6 cellular contexts compared by ENCODE assay signal in the genomic region with DNA sequence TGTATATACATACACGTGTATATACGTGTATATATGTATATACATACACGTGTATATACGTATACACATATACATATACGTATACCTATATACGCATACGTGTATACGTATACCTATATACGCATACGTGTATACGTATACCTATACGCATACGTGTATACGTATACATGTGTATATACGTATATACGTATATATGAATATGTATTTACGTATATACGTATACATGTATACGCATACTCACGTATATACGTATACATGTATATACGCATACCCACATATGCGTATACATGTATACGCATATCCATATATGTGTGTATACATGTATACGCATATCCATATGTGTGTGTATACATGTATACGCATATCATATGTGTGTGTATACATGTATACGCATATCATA.
A peak's percentile ranks its signal among the peaks of the same experiment; 100 is the strongest.
DNase-seq lines count a peak whose midpoint lies in the region; ATAC-seq, FAIRE-seq and TF ChIP-seq lines count a peak whose summit lies in the region.
"Not testable (repeated sequence)": the region's sequence is repeated elsewhere in the genome, so short reads cannot be mapped to it uniquely, and the experiment has no call there.

No MANE protein-coding gene starts in this region.

- H3K9ac ChIP-seq in K562 (ENCODE audit: insufficient read depth in 1 of 2, low read depth in 2 of 2, low read length in 2 of 2); kidney (ENCODE audit: low read length in 2 of 2): not testable (repeated sequence)

- not testable (repeated sequence) for H4K20me1 ChIP-seq in K562 (replicated peaks; ENCODE audit: control insufficient read depth, insufficient read depth, low read length)

- POLR2A ChIA-PET in K562 (lab: Yijun Ruan, JAX): not testable (repeated sequence)

- not testable (repeated sequence) for TF ChIP-seq RAD21 in K562 (CRISPR knock-in tag; conservative IDR thresholded peaks at IDR 0.05 in 1 of 2, IDR thresholded peaks at IDR 0.05 in 1 of 2)

- not testable (repeated sequence) for BruUV-seq in K562 (replicated peaks; lab: Mats Ljungman, UMichigan)

- not testable (repeated sequence) for DNase-seq in D721Med (ENCODE audit: insufficient read length, low spot score); K562 (ENCODE audit: extremely low read depth in 1 of 4, low spot score in 3 of 4); kidney; small intestine

- H3K4me3 ChIP-seq in K562; kidney (ENCODE audit: low read length in 2 of 2); small intestine (ENCODE audit: low read depth in 1 of 2, low read length in 2 of 2): not testable (repeated sequence)

- not testable (repeated sequence) for H3K27ac ChIP-seq in K562 (ENCODE audit: extremely low read depth, low read depth, low read length); kidney (ENCODE audit: low read depth in 2 of 2, low read length in 2 of 2); small intestine (ENCODE audit: low read depth in 1 of 2, low read length in 1 of 2)

- not testable (repeated sequence) for TF ChIP-seq EP300 in K562 (IDR thresholded peaks at IDR 0.05; ENCODE audit: low read length)

- not testable (repeated sequence) for H3K36me3 ChIP-seq in K562 (ENCODE audit: control insufficient read depth, insufficient read depth, low read length); kidney (ENCODE audit: control insufficient read depth in 1 of 2, insufficient read depth in 2 of 2, low read length in 2 of 2); small intestine (ENCODE audit: control insufficient read depth in 2 of 2, insufficient read depth in 2 of 2, low read length in 2 of 2)

- FAIRE-seq in D721Med (lab: Jason Lieb, UNC) (peak; percentile 91), endometrium (lab: Jason Lieb, UNC) (peak; percentile 31), kidney (lab: Jason Lieb, UNC) (peak; percentile 59), small intestine (lab: Jason Lieb, UNC) (peak; percentile 65)
- not testable (repeated sequence) for FAIRE-seq in K562 (lab: Jason Lieb, UNC)

- not testable (repeated sequence) for TF ChIP-seq POLR2A in K562 (conservative IDR thresholded peaks at IDR 0.05)

- H3K27me3 ChIP-seq in K562 (ENCODE audit: control insufficient read depth in 2 of 2, insufficient read depth in 2 of 2, low read length in 2 of 2); small intestine (ENCODE audit: control insufficient read depth in 2 of 2, insufficient read depth in 2 of 2, low read length in 2 of 2): not testable (repeated sequence)

- TF ChIP-seq CTCF in D721Med (IDR thresholded peaks at IDR 0.05; ENCODE audit: insufficient read depth, missing control alignments); K562 (IDR thresholded peaks at IDR 0.05 in 2 of 3, conservative IDR thresholded peaks at IDR 0.05 in 1 of 3; ENCODE audit: insufficient read depth in 2 of 3, low read depth in 1 of 3, low read length in 3 of 3); kidney (IDR thresholded peaks at IDR 0.05; ENCODE audit: borderline replicate concordance, extremely low read depth, insufficient read depth): not testable (repeated sequence)

- not testable (repeated sequence) for H3K9me3 ChIP-seq in K562 (replicated peaks; ENCODE audit: control insufficient read depth, insufficient read depth, low read depth, low read length); kidney (ENCODE audit: control insufficient read depth in 1 of 2, low read length in 2 of 2); small intestine (ENCODE audit: control insufficient read depth, low read depth)

- H3K9me1 ChIP-seq in K562 (ENCODE audit: control insufficient read depth, insufficient read depth, low read length): not testable (repeated sequence)

- not testable (repeated sequence) for H3K4me2 ChIP-seq in K562 (ENCODE audit: insufficient read depth, low read length)

- 86% methylated on average over 19 of the region's 27 CpGs for WGBS in K562 (ENCODE audit: insufficient coverage, low coverage, missing lambda C conversion rate)
- 95 to 97% (median 96%) methylated on average over 27 of the region's 27 CpGs for WGBS in small intestine, 3 donors

- CTCF ChIA-PET in K562 (lab: Yijun Ruan, JAX; ENCODE audit: low intra/inter-chr PET ratio): not testable (repeated sequence)

- in situ Hi-C loops in K562 (cut with MboI): not testable (repeated sequence)

- not testable (repeated sequence) for ATAC-seq in SK-N-SH treated with all-trans-retinoic acid at 6 μM for 48 hours, K562

- intact Hi-C loops in K562 (cut with micrococcal nuclease); kidney (cut with DNase I): not testable (repeated sequence)

- not testable (repeated sequence) for H2AFZ ChIP-seq in K562 (ENCODE audit: low read depth, low read length)

- H3K79me2 ChIP-seq in K562 (ENCODE audit: control insufficient read depth, insufficient read depth, low read length): not testable (repeated sequence)

- H3K4me1 ChIP-seq in K562 (replicated peaks in 1 of 2; ENCODE audit: control insufficient read depth in 2 of 2, insufficient read depth in 2 of 2, low read length in 2 of 2); kidney (ENCODE audit: control insufficient read depth in 1 of 2, insufficient read depth in 1 of 2, low read depth in 1 of 2, low read length in 2 of 2); small intestine (ENCODE audit: control insufficient read depth in 2 of 2, insufficient read depth in 1 of 2, low read depth in 1 of 2, low read length in 1 of 2): not testable (repeated sequence)

TF ChIP-seq in SK-N-SH treated with all-trans-retinoic acid at 6 μM for 48 hours, 23 proteins besides CTCF, POLR2A, EP300 and RAD21:
- TF ChIP-seq ZFP30 (CRISPR knock-in tag; IDR thresholded peaks at IDR 0.05): 0 out of 2 replicates have a peak, but pooled peaks have one; percentile 27

TF ChIP-seq in K562, 482 proteins besides CTCF, POLR2A, EP300 and RAD21 (continues in another document):
- TF ChIP-seq ZNF79 (CRISPR knock-in tag; IDR thresholded peaks at IDR 0.05; ENCODE audit: low read depth): 0 out of 2 replicates have a peak, but pooled peaks have one; percentile 19
- peak; percentile 71; the same call in 1 of the 2 replicates for TF ChIP-seq PHTF2 (CRISPR knock-in tag; IDR thresholded peaks at IDR 0.05)
- TF ChIP-seq ZNF140 (CRISPR knock-in tag; IDR thresholded peaks at IDR 0.05): peak; percentile 91
- peak; percentile 88 for TF ChIP-seq HOXB6 (CRISPR knock-in tag; IDR thresholded peaks at IDR 0.05; ENCODE audit: borderline replicate concordance)
- peak in 1 of 2 experiments; percentile 29; a peak in 1 of 4 replicates for TF ChIP-seq SRF (CRISPR knock-in tag; IDR thresholded peaks at IDR 0.05)
- peak; percentile 92 for TF ChIP-seq MTF1 (CRISPR knock-in tag; IDR thresholded peaks at IDR 0.05; ENCODE audit: borderline replicate concordance)
- TF ChIP-seq ZNF408 (CRISPR knock-in tag; IDR thresholded peaks at IDR 0.05; ENCODE audit: low read depth): peak; percentile 88
- TF ChIP-seq, protein P1, sequence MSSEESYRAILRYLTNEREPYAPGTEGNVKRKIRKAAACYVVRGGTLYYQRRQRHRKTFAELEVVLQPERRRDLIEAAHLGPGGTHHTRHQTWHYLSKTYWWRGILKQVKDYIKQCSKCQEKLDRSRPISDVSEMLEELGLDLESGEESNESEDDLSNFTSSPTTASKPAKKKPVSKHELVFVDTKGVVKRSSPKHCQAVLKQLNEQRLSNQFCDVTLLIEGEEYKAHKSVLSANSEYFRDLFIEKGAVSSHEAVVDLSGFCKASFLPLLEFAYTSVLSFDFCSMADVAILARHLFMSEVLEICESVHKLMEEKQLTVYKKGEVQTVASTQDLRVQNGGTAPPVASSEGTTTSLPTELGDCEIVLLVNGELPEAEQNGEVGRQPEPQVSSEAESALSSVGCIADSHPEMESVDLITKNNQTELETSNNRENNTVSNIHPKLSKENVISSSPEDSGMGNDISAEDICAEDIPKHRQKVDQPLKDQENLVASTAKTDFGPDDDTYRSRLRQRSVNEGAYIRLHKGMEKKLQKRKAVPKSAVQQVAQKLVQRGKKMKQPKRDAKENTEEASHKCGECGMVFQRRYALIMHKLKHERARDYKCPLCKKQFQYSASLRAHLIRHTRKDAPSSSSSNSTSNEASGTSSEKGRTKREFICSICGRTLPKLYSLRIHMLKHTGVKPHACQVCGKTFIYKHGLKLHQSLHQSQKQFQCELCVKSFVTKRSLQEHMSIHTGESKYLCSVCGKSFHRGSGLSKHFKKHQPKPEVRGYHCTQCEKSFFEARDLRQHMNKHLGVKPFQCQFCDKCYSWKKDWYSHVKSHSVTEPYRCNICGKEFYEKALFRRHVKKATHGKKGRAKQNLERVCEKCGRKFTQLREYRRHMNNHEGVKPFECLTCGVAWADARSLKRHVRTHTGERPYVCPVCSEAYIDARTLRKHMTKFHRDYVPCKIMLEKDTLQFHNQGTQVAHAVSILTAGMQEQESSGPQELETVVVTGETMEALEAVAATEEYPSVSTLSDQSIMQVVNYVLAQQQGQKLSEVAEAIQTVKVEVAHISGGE (CRISPR knock-in tag; IDR thresholded peaks at IDR 0.05): peak in 1 of 3 experiments; percentile 78; a peak in 2 of 6 replicates
- TF ChIP-seq GABPB2 (CRISPR knock-in tag; conservative IDR thresholded peaks at IDR 0.05): peak; percentile 94
- 0 out of 2 replicates have a peak, but pooled peaks have one; percentile 18 for TF ChIP-seq THAP12 (CRISPR knock-in tag; IDR thresholded peaks at IDR 0.05)
- TF ChIP-seq SLC30A9 (CRISPR knock-in tag; IDR thresholded peaks at IDR 0.05): peak; percentile 88; the same call in 1 of the 2 replicates
